Comparison of ENCODE assay signal across 8 cellular contexts in the genomic region with DNA sequence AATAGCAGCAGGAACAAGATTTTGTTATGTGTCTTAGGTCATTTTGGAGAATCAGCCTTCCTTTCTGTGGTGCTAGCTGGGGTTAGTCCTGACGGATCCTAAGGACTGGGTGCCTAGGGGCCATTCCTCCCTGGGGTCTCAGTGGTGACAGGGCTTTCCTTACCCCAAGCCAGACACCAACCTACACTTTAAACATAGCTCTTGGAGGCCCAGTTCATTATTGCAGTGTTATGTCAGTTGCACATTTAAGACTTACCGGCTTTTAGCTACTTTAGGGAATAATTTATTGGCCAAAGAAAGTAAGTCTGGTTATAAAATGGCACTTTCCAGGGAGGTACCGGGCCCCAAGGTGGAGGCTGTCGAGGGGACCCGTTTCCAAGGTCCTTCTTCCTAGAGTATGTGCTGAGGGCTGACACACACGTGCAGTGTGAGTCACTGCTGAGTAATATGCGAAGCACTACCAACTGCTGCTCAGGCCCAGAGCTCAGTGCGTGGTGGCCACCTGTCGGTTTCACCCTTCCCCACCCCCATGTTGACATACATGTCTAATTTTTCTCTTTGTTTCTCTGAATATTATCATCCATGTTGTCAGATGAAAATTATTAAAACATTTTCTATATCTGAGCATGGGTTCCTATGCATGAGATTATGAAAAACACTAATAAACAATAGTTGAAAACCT. TPM values are rescaled to one million over a fixed set of nuclear protein-coding genes. Genes with fewer than 3 reads are reported as not detected.
DNase-seq lines count a peak whose midpoint lies in the region; ATAC-seq and TF ChIP-seq lines count a peak whose summit lies in the region.

No MANE protein-coding gene starts in this region.

- ATAC-seq in GM19035 (IDR thresholded peaks at IDR 0.05; ENCODE audit: unreplicated experiment) (peak; percentile 97), HG03103 (IDR thresholded peaks at IDR 0.05; ENCODE audit: low read depth, unreplicated experiment) (peak; percentile 100)

- H3K27ac Mint-ChIP-seq in endothelial cell (ENCODE audit: unreplicated experiment) = no peak overlapping the region

- POLR2A ChIA-PET in HEK293T (lab: Yijun Ruan, JAX) = no interaction called here

- TF ChIP-seq CTCF in WI38 (IDR thresholded peaks at IDR 0.05; ENCODE audit: low read depth, low read length) (peak; percentile 29; the same call in 1 of the 2 replicates), endothelial cell (IDR thresholded peaks at IDR 0.05; ENCODE audit: unreplicated experiment) (no peak)

- H3K27me3 Mint-ChIP-seq in endothelial cell (ENCODE audit: unreplicated experiment) = no peaks in the 10 kb centered on the region

- H3K36me3 Mint-ChIP-seq in endothelial cell (ENCODE audit: low read depth, unreplicated experiment) = no peaks in the 10 kb centered on the region

- H3K4me1 Mint-ChIP-seq in endothelial cell (ENCODE audit: unreplicated experiment) = no peaks in the 10 kb centered on the region

- H3K4me3 ChIP-seq in WI38 (ENCODE audit: low read depth, low read length) = no peak overlapping the region

- in situ Hi-C loops in ACHN (cut with HindIII; ENCODE audit: low pct_ligation_motif_present, low pct_unique_long_range_greater_than_20kb, low sequenced_read_pairs) = no loop called here

- CTCF ChIA-PET in HEK293T (lab: Yijun Ruan, JAX) = no interaction called here

- no peaks in the 10 kb centered on the region for H3K9me3 Mint-ChIP-seq in endothelial cell (ENCODE audit: unreplicated experiment)

- DNase-seq in ACHN (peak; percentile 89), islet precursor cell (peak; percentile 83), HEK293T (ENCODE audit: extremely low spot score) (no peak), NCI-H2196 treated with DMSO at 0.1 percent for 48 hours (lab: John Stamatoyannopoulos, UW; ENCODE audit: unreplicated experiment) (no peak), endothelial cell (ENCODE audit: low spot score) (no peak)

- no peak overlapping the region for H3K4me3 Mint-ChIP-seq in endothelial cell (ENCODE audit: unreplicated experiment)

TF ChIP-seq in HEK293T, 16 proteins besides CTCF, POLR2A, EP300 and RAD21:
- TF ChIP-seq FOXK2 (IDR thresholded peaks at IDR 0.05) (no peak), HDGF (IDR thresholded peaks at IDR 0.05; ENCODE audit: borderline replicate concordance) (no peak), CTBP1 (IDR thresholded peaks at IDR 0.05; ENCODE audit: borderline replicate concordance) (no peak), ELF4 (IDR thresholded peaks at IDR 0.05) (no peak), FOXA1 (IDR thresholded peaks at IDR 0.05) (no peak), LEF1 (IDR thresholded peaks at IDR 0.05; ENCODE audit: borderline replicate concordance) (no peak), ARNT (IDR thresholded peaks at IDR 0.05) (no peak), SUZ12 (IDR thresholded peaks at IDR 0.05) (no peak), FOXM1 (IDR thresholded peaks at IDR 0.05; ENCODE audit: borderline replicate concordance) (no peak), TARDBP (IDR thresholded peaks at IDR 0.05) (no peak), L3MBTL2 (conservative IDR thresholded peaks at IDR 0.05) (no peak), NFRKB (IDR thresholded peaks at IDR 0.05) (no peak)

RNA-seq across cellular contexts. Expression of gene GRHL1, which starts 37.0 kb away (rescaled TPM):
- total RNA-seq in endothelial cell (ENCODE audit: unreplicated experiment) = 1.7 TPM

Comparison
In these comparisons a context has a peak if more than half of its experiments do, and no peak if none do; other contexts are left out.
1. DNase-seq: peak in ACHN (single experiment) and islet precursor cell (single experiment); none in HEK293T (single experiment), NCI-H2196 treated with DMSO at 0.1 percent for 48 hours (single experiment) and endothelial cell (single experiment).